1 cellular context compared by ENCODE assay signal in the genomic region with DNA sequence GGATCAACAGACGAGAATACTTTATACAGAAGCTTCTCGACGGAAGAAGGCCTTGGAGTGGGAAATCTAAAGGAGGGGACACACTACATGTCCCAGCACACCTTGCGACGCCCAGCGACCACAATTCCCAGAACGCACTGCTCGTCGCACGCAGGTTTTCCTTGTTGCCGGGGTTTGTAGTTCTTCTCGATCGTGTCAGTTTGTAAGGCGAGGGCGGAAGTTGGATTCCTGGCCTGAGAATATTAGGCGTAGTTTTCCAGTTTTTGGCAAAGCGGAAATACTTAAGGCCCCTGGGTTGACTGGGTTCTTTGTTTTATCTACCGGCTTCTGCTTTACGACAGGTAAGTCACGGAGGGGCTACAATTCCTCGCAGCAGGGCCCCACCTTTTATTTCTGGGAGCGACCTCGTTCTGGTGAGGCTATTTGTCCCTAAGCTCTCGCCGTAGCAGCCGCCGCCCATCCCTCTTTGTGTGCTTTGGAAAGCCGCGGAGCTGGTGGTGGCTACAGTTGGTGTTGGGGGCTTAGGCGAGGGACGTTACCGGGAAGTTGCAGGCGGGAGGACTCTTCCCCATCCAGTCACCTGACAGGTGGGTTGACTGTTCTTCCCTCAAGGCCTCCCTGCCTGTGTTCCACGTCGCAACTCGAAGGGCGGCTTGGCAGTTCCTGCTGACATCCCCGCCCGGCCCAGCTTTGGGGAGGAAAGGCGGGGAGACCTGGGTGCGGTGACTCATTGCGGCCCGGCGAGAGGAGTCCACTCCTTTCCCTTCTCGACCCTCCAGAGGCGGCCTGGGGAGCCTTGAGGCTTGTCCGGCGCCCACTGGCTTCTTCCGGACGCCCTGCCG.
A peak's percentile ranks its signal among the peaks of the same experiment; 100 is the strongest.
TF ChIP-seq lines count a peak whose summit lies in the region.

Gene DYNC1I2, plus strand, starts transcription at position 183 of the 842 bp plus-strand sequence. CDS start 2,687 bp downstream, outside the sequence.

TF ChIP-seq in HEK293, 187 proteins besides CTCF, POLR2A, EP300 and RAD21 (continued from another document and continues in another):
- peak; percentile 56 for TF ChIP-seq ZNF518A (tag by site-specific recombination; conservative IDR thresholded peaks at IDR 0.05; ENCODE audit: low read depth)
- TF ChIP-seq ZNF510 (tag by site-specific recombination; IDR thresholded peaks at IDR 0.05; ENCODE audit: insufficient replicate concordance), result no peak
- TF ChIP-seq ZNF138 (tag by site-specific recombination; IDR thresholded peaks at IDR 0.05; ENCODE audit: borderline replicate concordance), result no peak
- no peak for TF ChIP-seq ZNF623 (tag by site-specific recombination; IDR thresholded peaks at IDR 0.05)
- TF ChIP-seq, protein P1, sequence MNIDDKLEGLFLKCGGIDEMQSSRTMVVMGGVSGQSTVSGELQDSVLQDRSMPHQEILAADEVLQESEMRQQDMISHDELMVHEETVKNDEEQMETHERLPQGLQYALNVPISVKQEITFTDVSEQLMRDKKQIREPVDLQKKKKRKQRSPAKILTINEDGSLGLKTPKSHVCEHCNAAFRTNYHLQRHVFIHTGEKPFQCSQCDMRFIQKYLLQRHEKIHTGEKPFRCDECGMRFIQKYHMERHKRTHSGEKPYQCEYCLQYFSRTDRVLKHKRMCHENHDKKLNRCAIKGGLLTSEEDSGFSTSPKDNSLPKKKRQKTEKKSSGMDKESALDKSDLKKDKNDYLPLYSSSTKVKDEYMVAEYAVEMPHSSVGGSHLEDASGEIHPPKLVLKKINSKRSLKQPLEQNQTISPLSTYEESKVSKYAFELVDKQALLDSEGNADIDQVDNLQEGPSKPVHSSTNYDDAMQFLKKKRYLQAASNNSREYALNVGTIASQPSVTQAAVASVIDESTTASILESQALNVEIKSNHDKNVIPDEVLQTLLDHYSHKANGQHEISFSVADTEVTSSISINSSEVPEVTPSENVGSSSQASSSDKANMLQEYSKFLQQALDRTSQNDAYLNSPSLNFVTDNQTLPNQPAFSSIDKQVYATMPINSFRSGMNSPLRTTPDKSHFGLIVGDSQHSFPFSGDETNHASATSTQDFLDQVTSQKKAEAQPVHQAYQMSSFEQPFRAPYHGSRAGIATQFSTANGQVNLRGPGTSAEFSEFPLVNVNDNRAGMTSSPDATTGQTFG (tag by site-specific recombination; IDR thresholded peaks at IDR 0.05; ENCODE audit: borderline replicate concordance), result no peak
- TF ChIP-seq GLI4 (tag by site-specific recombination; IDR thresholded peaks at IDR 0.05), result no peak
- peak; percentile 37; the same call in 1 of the 2 replicates for TF ChIP-seq ZNF366 (tag by site-specific recombination; conservative IDR thresholded peaks at IDR 0.05)
- no peak for TF ChIP-seq PRDM4 (tag by site-specific recombination; IDR thresholded peaks at IDR 0.05)
- TF ChIP-seq ZNF350 (tag by site-specific recombination; IDR thresholded peaks at IDR 0.05), result no peak
- peak; percentile 75 for TF ChIP-seq ZXDB (tag by site-specific recombination; IDR thresholded peaks at IDR 0.05)
- TF ChIP-seq, protein P2, sequence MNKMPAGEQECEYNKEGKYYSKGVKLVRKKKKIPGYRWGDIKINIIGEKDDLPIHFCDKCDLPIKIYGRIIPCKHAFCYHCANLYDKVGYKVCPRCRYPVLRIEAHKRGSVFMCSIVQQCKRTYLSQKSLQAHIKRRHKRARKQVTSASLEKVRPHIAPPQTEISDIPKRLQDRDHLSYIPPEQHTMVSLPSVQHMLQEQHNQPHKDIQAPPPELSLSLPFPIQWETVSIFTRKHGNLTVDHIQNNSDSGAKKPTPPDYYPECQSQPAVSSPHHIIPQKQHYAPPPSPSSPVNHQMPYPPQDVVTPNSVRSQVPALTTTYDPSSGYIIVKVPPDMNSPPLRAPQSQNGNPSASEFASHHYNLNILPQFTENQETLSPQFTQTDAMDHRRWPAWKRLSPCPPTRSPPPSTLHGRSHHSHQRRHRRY (tag by site-specific recombination; IDR thresholded peaks at IDR 0.05), result no peak
- TF ChIP-seq ZNF624 (tag by site-specific recombination; IDR thresholded peaks at IDR 0.05), result no peak
- peak; percentile 29; the same call in 1 of the 2 replicates for TF ChIP-seq TCF7L2 (IDR thresholded peaks at IDR 0.05; ENCODE audit: borderline replicate concordance, low read depth, low read length)
- no peak for TF ChIP-seq ZNF768 (tag by site-specific recombination; IDR thresholded peaks at IDR 0.05)
- peak; percentile 74 for TF ChIP-seq ZBTB20 (tag by site-specific recombination; IDR thresholded peaks at IDR 0.05)
- TF ChIP-seq, protein P3, sequence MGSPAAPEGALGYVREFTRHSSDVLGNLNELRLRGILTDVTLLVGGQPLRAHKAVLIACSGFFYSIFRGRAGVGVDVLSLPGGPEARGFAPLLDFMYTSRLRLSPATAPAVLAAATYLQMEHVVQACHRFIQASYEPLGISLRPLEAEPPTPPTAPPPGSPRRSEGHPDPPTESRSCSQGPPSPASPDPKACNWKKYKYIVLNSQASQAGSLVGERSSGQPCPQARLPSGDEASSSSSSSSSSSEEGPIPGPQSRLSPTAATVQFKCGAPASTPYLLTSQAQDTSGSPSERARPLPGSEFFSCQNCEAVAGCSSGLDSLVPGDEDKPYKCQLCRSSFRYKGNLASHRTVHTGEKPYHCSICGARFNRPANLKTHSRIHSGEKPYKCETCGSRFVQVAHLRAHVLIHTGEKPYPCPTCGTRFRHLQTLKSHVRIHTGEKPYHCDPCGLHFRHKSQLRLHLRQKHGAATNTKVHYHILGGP (tag by site-specific recombination; IDR thresholded peaks at IDR 0.05), result no peak
- TF ChIP-seq KLF9 (tag by site-specific recombination; IDR thresholded peaks at IDR 0.05; ENCODE audit: low read depth), result peak; percentile 83
- peak; percentile 98 for TF ChIP-seq ZFP69B (tag by site-specific recombination; IDR thresholded peaks at IDR 0.05)
- no peak for TF ChIP-seq ZNF248 (tag by site-specific recombination; IDR thresholded peaks at IDR 0.05)
- TF ChIP-seq ZFP41 (tag by site-specific recombination; IDR thresholded peaks at IDR 0.05; ENCODE audit: borderline replicate concordance), result no peak
- TF ChIP-seq ZNF48 (tag by site-specific recombination; IDR thresholded peaks at IDR 0.05), result no peak
- no peak for TF ChIP-seq ZNF777 (tag by site-specific recombination; IDR thresholded peaks at IDR 0.05; ENCODE audit: borderline replicate concordance)
- TF ChIP-seq ZNF621 (tag by site-specific recombination; IDR thresholded peaks at IDR 0.05), result no peak
- TF ChIP-seq ATF2 (tag by site-specific recombination; IDR thresholded peaks at IDR 0.05; ENCODE audit: low read depth), result no peak
- TF ChIP-seq IKZF3 (tag by site-specific recombination; IDR thresholded peaks at IDR 0.05), result peak; percentile 52
- no peak for TF ChIP-seq ZNF571 (tag by site-specific recombination; IDR thresholded peaks at IDR 0.05)
- TF ChIP-seq, protein P4, sequence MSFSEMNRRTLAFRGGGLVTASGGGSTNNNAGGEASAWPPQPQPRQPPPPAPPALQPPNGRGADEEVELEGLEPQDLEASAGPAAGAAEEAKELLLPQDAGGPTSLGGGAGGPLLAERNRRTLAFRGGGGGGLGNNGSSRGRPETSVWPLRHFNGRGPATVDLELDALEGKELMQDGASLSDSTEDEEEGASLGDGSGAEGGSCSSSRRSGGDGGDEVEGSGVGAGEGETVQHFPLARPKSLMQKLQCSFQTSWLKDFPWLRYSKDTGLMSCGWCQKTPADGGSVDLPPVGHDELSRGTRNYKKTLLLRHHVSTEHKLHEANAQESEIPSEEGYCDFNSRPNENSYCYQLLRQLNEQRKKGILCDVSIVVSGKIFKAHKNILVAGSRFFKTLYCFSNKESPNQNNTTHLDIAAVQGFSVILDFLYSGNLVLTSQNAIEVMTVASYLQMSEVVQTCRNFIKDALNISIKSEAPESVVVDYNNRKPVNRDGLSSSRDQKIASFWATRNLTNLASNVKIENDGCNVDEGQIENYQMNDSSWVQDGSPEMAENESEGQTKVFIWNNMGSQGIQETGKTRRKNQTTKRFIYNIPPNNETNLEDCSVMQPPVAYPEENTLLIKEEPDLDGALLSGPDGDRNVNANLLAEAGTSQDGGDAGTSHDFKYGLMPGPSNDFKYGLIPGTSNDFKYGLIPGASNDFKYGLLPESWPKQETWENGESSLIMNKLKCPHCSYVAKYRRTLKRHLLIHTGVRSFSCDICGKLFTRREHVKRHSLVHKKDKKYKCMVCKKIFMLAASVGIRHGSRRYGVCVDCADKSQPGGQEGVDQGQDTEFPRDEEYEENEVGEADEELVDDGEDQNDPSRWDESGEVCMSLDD (tag by site-specific recombination; IDR thresholded peaks at IDR 0.05), result peak; percentile 37; the same call in 1 of the 2 replicates
- no peak for TF ChIP-seq ZNF426 (tag by site-specific recombination; IDR thresholded peaks at IDR 0.05)
- no peak for TF ChIP-seq YY1 (tag by site-specific recombination; IDR thresholded peaks at IDR 0.05)
- no peak for TF ChIP-seq ZNF670 (tag by site-specific recombination; IDR thresholded peaks at IDR 0.05; ENCODE audit: low read depth)
- no peak for TF ChIP-seq ZNF202 (tag by site-specific recombination; IDR thresholded peaks at IDR 0.05; ENCODE audit: borderline replicate concordance)
- no peak for TF ChIP-seq ZNF416 (tag by site-specific recombination; IDR thresholded peaks at IDR 0.05)
- no peak for TF ChIP-seq ZNF114 (tag by site-specific recombination; IDR thresholded peaks at IDR 0.05)
- TF ChIP-seq, protein P5, sequence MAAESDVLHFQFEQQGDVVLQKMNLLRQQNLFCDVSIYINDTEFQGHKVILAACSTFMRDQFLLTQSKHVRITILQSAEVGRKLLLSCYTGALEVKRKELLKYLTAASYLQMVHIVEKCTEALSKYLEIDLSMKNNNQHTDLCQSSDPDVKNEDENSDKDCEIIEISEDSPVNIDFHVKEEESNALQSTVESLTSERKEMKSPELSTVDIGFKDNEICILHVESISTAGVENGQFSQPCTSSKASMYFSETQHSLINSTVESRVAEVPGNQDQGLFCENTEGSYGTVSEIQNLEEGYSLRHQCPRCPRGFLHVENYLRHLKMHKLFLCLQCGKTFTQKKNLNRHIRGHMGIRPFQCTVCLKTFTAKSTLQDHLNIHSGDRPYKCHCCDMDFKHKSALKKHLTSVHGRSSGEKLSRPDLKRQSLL (tag by site-specific recombination; IDR thresholded peaks at IDR 0.05), result no peak
- TF ChIP-seq ZNF529 (tag by site-specific recombination; IDR thresholded peaks at IDR 0.05; ENCODE audit: insufficient replicate concordance), result no peak
- TF ChIP-seq ZNF785 (tag by site-specific recombination; IDR thresholded peaks at IDR 0.05), result no peak
- no peak for TF ChIP-seq ZFHX2 (tag by site-specific recombination; conservative IDR thresholded peaks at IDR 0.05)
- no peak for TF ChIP-seq ZNF19 (tag by site-specific recombination; IDR thresholded peaks at IDR 0.05; ENCODE audit: low read depth)
- TF ChIP-seq ZNF664 (tag by site-specific recombination; IDR thresholded peaks at IDR 0.05), result no peak
- TF ChIP-seq ZNF132 (tag by site-specific recombination; IDR thresholded peaks at IDR 0.05; ENCODE audit: borderline replicate concordance), result no peak
